In genomic region chr2:178478442-178479274, GRCh38 we compare ENCODE assay signal across 8 cellular contexts. TPM values are rescaled to one million over a fixed set of nuclear protein-coding genes. Genes with fewer than 3 reads are reported as not detected.
DNase-seq lines count a peak whose midpoint lies in the region; ATAC-seq, FAIRE-seq and TF ChIP-seq lines count a peak whose summit lies in the region.

TSS of gene FKBP7 (minus strand) at chr2:178478600. CDS start at chr2:178478499, 101 bp downstream.

- H3K9me3 ChIP-seq in keratinocyte (ENCODE audit: control insufficient read depth, low read depth, low read length), result no peaks in the 10 kb centered on the region

- peak within 1 kb of the TSS; percentile 96 for H3K27ac Mint-ChIP-seq in central memory CD8-positive, alpha-beta T cell (ENCODE audit: low read depth)

- H3K9ac ChIP-seq in keratinocyte (ENCODE audit: control insufficient read depth, extremely low read depth, insufficient read depth, low read length), result peak within 1 kb of the TSS; percentile 75

- H3K9me1 ChIP-seq in keratinocyte (ENCODE audit: control insufficient read depth, extremely low read depth, insufficient read depth, low read length), result no peaks in the 10 kb centered on the region

- no peaks in the 10 kb centered on the region for H3K27me3 Mint-ChIP-seq in central memory CD8-positive, alpha-beta T cell

- DNase-seq in AG08396 (ENCODE audit: low spot score) (peak; percentile 88), NCI-H345 treated with DMSO at 0.1 percent for 48 hours (lab: John Stamatoyannopoulos, UW; ENCODE audit: unreplicated experiment) (peak; percentile 80), keratinocyte (ENCODE audit: low read depth, low spot score) (peak; percentile 35)
- DNase-seq in activated CD4-positive, CD25-positive, alpha-beta regulatory T cell treated with anti-CD3 and anti-CD28 coated beads, Interleukin-2, amount 50 U/mL, for 16 hours (ENCODE audit: low read depth, low spot score), result peak; percentile 74
- peak; percentile 64 to 74 for DNase-seq in central memory CD8-positive, alpha-beta T cell (ENCODE audit: low spot score in 2 of 2)
- peak; percentile 71 to 73 for DNase-seq in stimulated activated CD4-positive, alpha-beta T cell treated with anti-CD3 and anti-CD28 coated beads, Interleukin-15, amount 100 ng/mL, for 1 hour (ENCODE audit: low read depth in 1 of 2, low spot score in 1 of 2)

- peaks cover 29% of the 10 kb centered on the region for H3K4me1 ChIP-seq in keratinocyte (ENCODE audit: control insufficient read depth, extremely low read depth, insufficient read depth, low read length)

- no peaks in the 10 kb centered on the region for H3K27me3 ChIP-seq in keratinocyte (ENCODE audit: control insufficient read depth, extremely low read depth, insufficient read depth, low read length)

- peak within 1 kb of the TSS; percentile 56 to 83 (median 74) for H3K4me3 ChIP-seq in keratinocyte (ENCODE audit: control insufficient read depth in 2 of 3, extremely low read depth in 1 of 3, insufficient read depth in 2 of 3, low read depth in 1 of 3, low read length in 3 of 3)

- no peak for FAIRE-seq in keratinocyte (lab: Jason Lieb, UNC)

- peaks cover 26% of the 10 kb centered on the region for H3K79me2 ChIP-seq in keratinocyte (ENCODE audit: control insufficient read depth, insufficient read depth, low read length)

- no peaks in the 10 kb centered on the region for H4K20me1 ChIP-seq in keratinocyte (ENCODE audit: control insufficient read depth, extremely low read depth, insufficient read depth, low read length)

- peak within 1 kb of the TSS; percentile 93 for H2AFZ ChIP-seq in keratinocyte (ENCODE audit: control insufficient read depth, low read length)

- peak within 1 kb of the TSS; percentile 99 for H3K4me3 Mint-ChIP-seq in central memory CD8-positive, alpha-beta T cell

- no peaks in the 10 kb centered on the region for H3K36me3 ChIP-seq in keratinocyte (ENCODE audit: control insufficient read depth in 2 of 2, extremely low read depth in 1 of 2, insufficient read depth in 2 of 2, low read length in 2 of 2)

- peak within 1 kb of the TSS; percentile 81 for H3K4me2 ChIP-seq in keratinocyte (ENCODE audit: control insufficient read depth, extremely low read depth, insufficient read depth, low read depth, low read length)

- ATAC-seq in GM18907 (IDR thresholded peaks at IDR 0.05; ENCODE audit: unreplicated experiment), result peak; percentile 44
- ATAC-seq in HG03159 (IDR thresholded peaks at IDR 0.05; ENCODE audit: unreplicated experiment), result peak; percentile 50
- ATAC-seq in central memory CD8-positive, alpha-beta T cell (replicated peaks; ENCODE audit: extremely low read depth, poor library complexity, severe bottlenecking), result peak; percentile 83

- peak within 1 kb of the TSS; percentile 77 for H3K27ac ChIP-seq in keratinocyte (ENCODE audit: control insufficient read depth, insufficient read depth, low read length)

- H3K4me1 Mint-ChIP-seq in central memory CD8-positive, alpha-beta T cell, result peaks cover 32% of the 10 kb centered on the region

- peak; percentile 77 to 83 (median 82) for TF ChIP-seq CTCF in keratinocyte (optimal IDR thresholded peaks at IDR 0.05 in 1 of 3, IDR thresholded peaks at IDR 0.05 in 1 of 3, conservative IDR thresholded peaks at IDR 0.05 in 1 of 3; ENCODE audit: extremely low read depth in 1 of 3, insufficient read depth in 2 of 3, low read length in 3 of 3)

- H3K9me3 Mint-ChIP-seq in central memory CD8-positive, alpha-beta T cell, result no peaks in the 10 kb centered on the region

- dilution Hi-C loops in keratinocyte (cut with MboI; ENCODE audit: extremely low pct_ligation_motif_present, low sequenced_read_pairs), result no loop called here

- peaks cover 17% of the 10 kb centered on the region for H3K36me3 Mint-ChIP-seq in central memory CD8-positive, alpha-beta T cell (ENCODE audit: insufficient read depth)

RNA-seq across cellular contexts. Expression of gene FKBP7, which starts in this region (rescaled TPM):
- polyA plus RNA-seq in keratinocyte, result 1.2 to 2.4 TPM (median 1.9 TPM) in 3 replicates
- polyA plus RNA-seq in keratinocyte (2011; ENCODE audit: low read depth), result 0.99 TPM
- 0.85 and 0.95 TPM in 2 replicates for polyA plus RNA-seq in keratinocyte (2011; cell fraction: cytosol; rRNA removed)
- 0.67 and 1.2 TPM in 2 replicates for polyA plus RNA-seq in keratinocyte (2011; cell fraction: nucleus; rRNA removed)
- 0.86 and 1.5 TPM in 2 replicates for polyA plus RNA-seq in keratinocyte (2012; ENCODE audit: low replicate concordance)
- polyA minus RNA-seq in keratinocyte, result 0.23 to 1.1 TPM in 2 of 3 replicates, not detected in the other
- not detected for polyA minus RNA-seq in keratinocyte (2011; cell fraction: cytosol; rRNA and poly(A)+ RNA removed)
- 0.42 and 1.2 TPM in 2 replicates for polyA minus RNA-seq in keratinocyte (2011; cell fraction: nucleus; rRNA and poly(A)+ RNA removed)

Comparison
In these comparisons a context has a peak if more than half of its experiments do, and no peak if none do; other contexts are left out.
1. Peak in every context shown above with its lines: DNase-seq, ATAC-seq, H3K4me3 ChIP-seq and H3K27ac ChIP-seq.
2. DNase-seq: peak in every context shown above with its lines; median percentile 88 in AG08396; 80 in NCI-H345 treated with DMSO at 0.1 percent for 48 hours; 74 in activated CD4-positive, CD25-positive, alpha-beta regulatory T cell treated with anti-CD3 and anti-CD28 coated beads, Interleukin-2, amount 50 U/mL, for 16 hours; 72 in stimulated activated CD4-positive, alpha-beta T cell treated with anti-CD3 and anti-CD28 coated beads, Interleukin-15, amount 100 ng/mL, for 1 hour; 69 in central memory CD8-positive, alpha-beta T cell; 35 in keratinocyte.